8 cellular contexts compared by ENCODE assay signal in genomic region chr2:225282858-225283693, GRCh38.
A peak's percentile ranks its signal among the peaks of the same experiment; 100 is the strongest.
DNase-seq lines count a peak whose midpoint lies in the region; ATAC-seq, FAIRE-seq and TF ChIP-seq lines count a peak whose summit lies in the region.

No MANE protein-coding gene starts in this region.

- H3K36me3 ChIP-seq in pancreas, result no peaks in the 10 kb centered on the region

- no peak overlapping the region for H3K27ac ChIP-seq in pancreas

- ATAC-seq in GM21619 (IDR thresholded peaks at IDR 0.05; ENCODE audit: unreplicated experiment) (peak; percentile 93), pancreas (peak in 3 of 4 donors; percentile 80 to 90 (median 86))

- H3K9me3 ChIP-seq in pancreas, result no peaks in the 10 kb centered on the region

- TF ChIP-seq CTCF in epithelial cell of proximal tubule (conservative IDR thresholded peaks at IDR 0.05; ENCODE audit: low read depth, low read length) (peak; percentile 91), pancreas (IDR thresholded peaks at IDR 0.05) (peak; percentile 58 to 74 (median 69))

- H3K27me3 ChIP-seq in pancreas, result no peaks in the 10 kb centered on the region

- peak; percentile 10 for DNase-seq in stimulated activated CD4-positive, alpha-beta T cell treated with anti-CD3 and anti-CD28 coated beads, Interleukin-15, amount 100 ng/mL, for 24 hours
- DNase-seq in stimulated activated CD4-positive, alpha-beta T cell treated with anti-CD3 and anti-CD28 coated beads, Interleukin-4, amount 100 ng/mL, for 1 hour, result no peak
- peak; percentile 46 for DNase-seq in HT-29 (ENCODE audit: low spot score)
- DNase-seq in RPMI7951 (ENCODE audit: low read depth), result peak; percentile 63
- no peak for DNase-seq in epithelial cell of proximal tubule (ENCODE audit: low read depth)
- DNase-seq in pancreas, result peak in 1 of 6 donors; percentile 29
- no peak for DNase-seq in NCI-H128 (lab: John Stamatoyannopoulos, UW; ENCODE audit: unreplicated experiment)

- WGBS in pancreas, 2 donors, result 25 to 26% methylated on average over 4 of the region's 4 CpGs

- no peaks in the 10 kb centered on the region for H3K4me1 ChIP-seq in pancreas

- intact Hi-C loops in pancreas (cut with DNase I), result loop anchor here (5.0 to 10.0 kb wide), 3 partner anchors 372 to 382 kb away; no protein-coding TSS in a partner anchor

- no peak for FAIRE-seq in pancreas (lab: Jason Lieb, UNC)

- H3K4me3 ChIP-seq in epithelial cell of proximal tubule (ENCODE audit: low read depth, low read length) (no peak overlapping the region), pancreas (no peak overlapping the region)

Comparison
In these comparisons a context has a peak if more than half of its experiments do, and no peak if none do; other contexts are left out.
1. DNase-seq: peak in stimulated activated CD4-positive, alpha-beta T cell treated with anti-CD3 and anti-CD28 coated beads, Interleukin-15, amount 100 ng/mL, for 24 hours (single experiment), HT-29 (single experiment) and RPMI7951 (single experiment); none in stimulated activated CD4-positive, alpha-beta T cell treated with anti-CD3 and anti-CD28 coated beads, Interleukin-4, amount 100 ng/mL, for 1 hour (single experiment), epithelial cell of proximal tubule (single experiment) and NCI-H128 (single experiment).